9 cellular contexts compared by ENCODE assay signal in the genomic region with DNA sequence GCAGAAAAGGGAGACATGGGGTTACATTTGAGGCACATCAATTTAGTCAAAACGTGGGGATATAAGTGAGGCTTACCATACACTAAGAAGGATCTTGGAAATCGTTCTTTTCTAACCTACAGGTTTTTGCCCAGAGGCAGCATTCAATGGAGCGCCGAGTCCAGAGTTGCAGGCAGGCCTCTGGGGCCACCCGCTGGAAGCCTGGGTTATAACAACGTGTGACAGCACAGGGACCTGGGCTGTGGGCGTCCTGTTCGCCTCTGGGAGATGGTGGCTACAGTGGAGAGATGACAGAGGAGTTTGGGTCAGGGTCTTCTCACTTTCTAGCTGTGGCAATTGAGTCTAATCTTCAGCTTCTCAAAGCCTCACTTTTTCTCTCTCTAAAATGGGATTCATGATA. TPM values are rescaled to one million over a fixed set of nuclear protein-coding genes. Genes with fewer than 3 reads are reported as not detected.
DNase-seq lines count a peak whose midpoint lies in the region; ATAC-seq and TF ChIP-seq lines count a peak whose summit lies in the region.
"Had no signal": no experiment of that assay in that cellular context is flagged by ENCODE, and none has a peak within 500 bp of the region (broad histone marks: within the 10 kb centered on the region; RNA-seq: fewer than 3 reads in every experiment).

No MANE protein-coding gene starts in this region.

- no peak overlapping the region for H3K27ac ChIP-seq in psoas muscle

- H3K9me3 ChIP-seq in Loucy (ENCODE audit: insufficient read depth, low read depth, low read length): no peaks in the 10 kb centered on the region
- H3K9me3 ChIP-seq in psoas muscle: no peaks in the 10 kb centered on the region

- no peak overlapping the region for H3K4me2 ChIP-seq in Loucy (ENCODE audit: low read depth, low read length, poor library complexity, severe bottlenecking)

- WGBS in psoas muscle, 3 donors: 29 to 40% (median 40%) methylated on average over 8 of the region's 8 CpGs

- no peak overlapping the region for H3K4me3 Mint-ChIP-seq in natural killer cell
- H3K4me3 Mint-ChIP-seq: CD4-positive, CD25-positive, alpha-beta regulatory T cell had no signal

- no peak overlapping the region for H3K9ac ChIP-seq in Loucy (ENCODE audit: low read depth, low read length, poor library complexity, severe bottlenecking)

- no peak overlapping the region for H2AFZ ChIP-seq in Loucy (ENCODE audit: low read length)

- H3K36me3 ChIP-seq in Loucy (ENCODE audit: insufficient read depth, low read length): no peaks in the 10 kb centered on the region
- H3K36me3 ChIP-seq in psoas muscle (ENCODE audit: insufficient read depth in 1 of 2, low read depth in 1 of 2): no peaks in the 10 kb centered on the region

- H3K4me1 ChIP-seq in Loucy (ENCODE audit: insufficient read depth, low read length, poor library complexity, severe bottlenecking) (no peaks in the 10 kb centered on the region), psoas muscle (no peaks in the 10 kb centered on the region)

- H3K27me3 ChIP-seq in Loucy (ENCODE audit: insufficient read depth, low read length, poor library complexity, severe bottlenecking) (no peaks in the 10 kb centered on the region), psoas muscle (ENCODE audit: insufficient read depth in 3 of 3, low read length in 2 of 3) (peaks cover 0 to 12% (median 0%) of the 10 kb centered on the region in 3 donors)

- intact Hi-C loops in psoas muscle (cut with DNase I) (loop anchor here in 1 of 2 donors (1.0 to 10.0 kb wide), 3 partner anchors 324 to 689 kb away; no protein-coding TSS in a partner anchor), natural killer cell (cut with micrococcal nuclease) (no loop called here)

- H4K20me1 ChIP-seq in Loucy (ENCODE audit: insufficient read depth, low read length, poor library complexity, severe bottlenecking): no peaks in the 10 kb centered on the region

- H3K27me3 Mint-ChIP-seq in natural killer cell (ENCODE audit: low read depth in 2 of 2): peaks cover 31 to 47% of the 10 kb centered on the region in 2 donors

- H3K4me3 ChIP-seq in Loucy (ENCODE audit: low read length, poor library complexity, severe bottlenecking): no peak overlapping the region
- no peak overlapping the region for H3K4me3 ChIP-seq in psoas muscle

- peak in 3 of 4 donors; percentile 53 to 75 (median 55) for ATAC-seq in psoas muscle
- ATAC-seq in natural killer cell: no peak

- H3K36me3 Mint-ChIP-seq in natural killer cell: no peaks in the 10 kb centered on the region
- H3K36me3 Mint-ChIP-seq: CD4-positive, CD25-positive, alpha-beta regulatory T cell had no signal

- no peaks in the 10 kb centered on the region for H3F3A ChIP-seq in Loucy (ENCODE audit: low read depth)

- no peaks in the 10 kb centered on the region for H3K9me3 Mint-ChIP-seq in natural killer cell

- DNase-seq in NCI-H2196 (lab: John Stamatoyannopoulos, UW; ENCODE audit: unreplicated experiment): peak; percentile 2
- no peak for DNase-seq in NCI-H2196 treated with DMSO at 0.1 percent for 48 hours (lab: John Stamatoyannopoulos, UW; ENCODE audit: unreplicated experiment)
- peak; percentile 46 for DNase-seq in UCSD-AML1 (lab: John Stamatoyannopoulos, UW; ENCODE audit: unreplicated experiment)
- DNase-seq in globus pallidus (ENCODE audit: low spot score): peak; percentile 48
- DNase-seq in psoas muscle: no peak
- no peak for DNase-seq in natural killer cell
- DNase-seq in stimulated activated naive CD4-positive, alpha-beta T cell (lab: John Stamatoyannopoulos, UW): no peak

- no peak overlapping the region for H3K27ac Mint-ChIP-seq in natural killer cell
- H3K27ac Mint-ChIP-seq: CD4-positive, CD25-positive, alpha-beta regulatory T cell had no signal

- no peaks in the 10 kb centered on the region for H3K79me2 ChIP-seq in Loucy (ENCODE audit: insufficient read depth, low read length)

- TF ChIP-seq CTCF in Loucy (conservative IDR thresholded peaks at IDR 0.05; ENCODE audit: low read length) (peak; percentile 77), psoas muscle (IDR thresholded peaks at IDR 0.05) (peak; percentile 53), natural killer cell (IDR thresholded peaks at IDR 0.05) (no peak)

- peaks cover 0 to 8% of the 10 kb centered on the region in 2 donors for H3K4me1 Mint-ChIP-seq in natural killer cell

- no peaks in the 10 kb centered on the region for H3K9me2 ChIP-seq in Loucy (replicated peaks; ENCODE audit: low read depth, low read length)

RNA-seq across cellular contexts. Expression of a gene that starts 53.9 kb away (rescaled TPM):
- total RNA-seq in psoas muscle (under 1 TPM; 0.10 to 0.79 (median 0.12) TPM), natural killer cell (under 1 TPM in 1 of 3 donors, not detected in 2; 0.23 TPM)
- polyA plus RNA-seq in psoas muscle: under 1 TPM in 2 of 3 donors, not detected in 1; 0.05 to 0.06 TPM
- total RNA-seq: CD4-positive, CD25-positive, alpha-beta regulatory T cell had no signal
- polyA plus RNA-seq: CD4-positive, CD25-positive, alpha-beta regulatory T cell had no signal

Comparison
In these comparisons a context has a peak if more than half of its experiments do, and no peak if none do; other contexts are left out.
1. DNase-seq: peak in NCI-H2196 (single experiment), UCSD-AML1 (single experiment) and globus pallidus (single experiment); none in NCI-H2196 treated with DMSO at 0.1 percent for 48 hours (single experiment), psoas muscle (0 of 2), natural killer cell (single experiment) and stimulated activated naive CD4-positive, alpha-beta T cell (0 of 6).
2. ATAC-seq: peak in psoas muscle (3 of 4); none in natural killer cell (0 of 3).